ENCODE assay signal across 2 cellular contexts in genomic region chr12:84638811-84639368, GRCh38.
TF ChIP-seq lines count a peak whose summit lies in the region.

No MANE protein-coding gene starts in this region.

TF ChIP-seq in SK-N-SH, 30 proteins besides CTCF, POLR2A, EP300 and RAD21 (continued from another document):
- no peak for TF ChIP-seq NFIC (IDR thresholded peaks at IDR 0.05; ENCODE audit: borderline replicate concordance)
- no peak for TF ChIP-seq TEAD4 (IDR thresholded peaks at IDR 0.05; ENCODE audit: borderline replicate concordance, insufficient read depth)
- TF ChIP-seq ZBTB33 (IDR thresholded peaks at IDR 0.05; ENCODE audit: borderline replicate concordance, low read depth), result no peak
- TF ChIP-seq TAF1 (IDR thresholded peaks at IDR 0.05; ENCODE audit: borderline replicate concordance, low read depth, low read length), result no peak
- TF ChIP-seq GABPA (IDR thresholded peaks at IDR 0.05; ENCODE audit: low read depth), result no peak

TF ChIP-seq in SK-N-SH treated with all-trans-retinoic acid at 6 μM for 48 hours, 23 proteins besides CTCF, POLR2A, EP300 and RAD21 (continued from another document):
- no peak for TF ChIP-seq TSHZ2 (CRISPR knock-in tag; IDR thresholded peaks at IDR 0.05)
